Comparison of ENCODE assay signal across 8 cellular contexts in genomic region chr9:129596541-129597328, GRCh38. TPM values are rescaled to one million over a fixed set of nuclear protein-coding genes. Genes with fewer than 3 reads are reported as not detected.
A peak's percentile ranks its signal among the peaks of the same experiment; 100 is the strongest.
DNase-seq lines count a peak whose midpoint lies in the region; ATAC-seq and TF ChIP-seq lines count a peak whose summit lies in the region.

No MANE protein-coding gene starts in this region.

- peak overlapping the region; percentile 92 for H3K4me2 ChIP-seq in mesenchymal stem cell (ENCODE audit: low read length, poor library complexity, severe bottlenecking)

- DNase-seq in T-helper 1 cell (no peak), mesenchymal stem cell (peak; percentile 84), upper lobe of right lung (peak; percentile 77), DMS114 treated with DMSO at 0.1 percent for 48 hours (lab: John Stamatoyannopoulos, UW; ENCODE audit: unreplicated experiment) (no peak), NCI-H187 (lab: John Stamatoyannopoulos, UW) (no peak)
- no peak for DNase-seq in effector CD4-positive, alpha-beta T cell

- H4K91ac ChIP-seq in mesenchymal stem cell (ENCODE audit: low read length), result peak overlapping the region; percentile 96

- no peaks in the 10 kb centered on the region for H3K9me3 ChIP-seq in mesenchymal stem cell (ENCODE audit: control insufficient read depth, low read length)
- no peaks in the 10 kb centered on the region for H3K9me3 ChIP-seq in upper lobe of right lung

- no peaks in the 10 kb centered on the region for H3K79me1 ChIP-seq in mesenchymal stem cell (replicated peaks; ENCODE audit: low read length, poor library complexity, severe bottlenecking)

- 5% methylated on average over 27 of the region's 33 CpGs for WGBS in mesenchymal stem cell

- peak overlapping the region; percentile 72 to 97 for H3K4ac ChIP-seq in mesenchymal stem cell (ENCODE audit: low read depth in 1 of 2, low read length in 2 of 2)

- H3K4me3 ChIP-seq in mesenchymal stem cell (ENCODE audit: insufficient read depth in 1 of 2, low read depth in 1 of 2, low read length in 2 of 2) (peak overlapping the region; percentile 60 to 62), upper lobe of right lung (peak overlapping the region; percentile 59)

- H3K27ac Mint-ChIP-seq in T-helper 1 cell treated with Interleukin-12 subunit alpha and Interleukin-12 subunit beta and Interleukin-4 antibody, amounts not matched to agents 30 μg/mL and 1 μg/mL, for 36 hours, result peak overlapping the region; percentile 60
- peak overlapping the region; percentile 59 for H3K27ac Mint-ChIP-seq in dendritic cell treated with granulocyte-macrophage colony-stimulating factor and Interleukin-4, amounts not matched to agents 40 ng/mL and 50 ng/mL, for 4 days

- peak overlapping the region in 1 of 2 experiments; percentile 77 for H3K14ac ChIP-seq in mesenchymal stem cell (ENCODE audit: low read length in 2 of 2)

- H2AFZ ChIP-seq in mesenchymal stem cell (ENCODE audit: low read depth, low read length), result peak overlapping the region; percentile 20

- peak overlapping the region; percentile 92 to 93 for H3K18ac ChIP-seq in mesenchymal stem cell (ENCODE audit: low read depth in 1 of 2, low read length in 2 of 2)

- peak overlapping the region; percentile 22 for H3K4me3 Mint-ChIP-seq in T-helper 1 cell treated with Interleukin-12 subunit alpha and Interleukin-12 subunit beta and Interleukin-4 antibody, amounts not matched to agents 30 μg/mL and 1 μg/mL, for 36 hours
- no peak overlapping the region for H3K4me3 Mint-ChIP-seq in dendritic cell treated with granulocyte-macrophage colony-stimulating factor and Interleukin-4, amounts not matched to agents 40 ng/mL and 50 ng/mL, for 4 days

- H2BK5ac ChIP-seq in mesenchymal stem cell (ENCODE audit: low read depth, low read length, poor library complexity, severe bottlenecking), result peak overlapping the region; percentile 9

- peak overlapping the region; percentile 84 for H3K9ac ChIP-seq in mesenchymal stem cell (ENCODE audit: low read length)

- H2BK15ac ChIP-seq in mesenchymal stem cell (ENCODE audit: low read depth, poor library complexity, severe bottlenecking), result peak overlapping the region; percentile 84

- H2AK5ac ChIP-seq in mesenchymal stem cell (ENCODE audit: low read length, severe bottlenecking), result peak overlapping the region; percentile 85

- ATAC-seq in upper lobe of right lung, result peak; percentile 74

- no peak for TF ChIP-seq CTCF in upper lobe of right lung (IDR thresholded peaks at IDR 0.05)

- peaks cover 22% of the 10 kb centered on the region for H3K4me1 Mint-ChIP-seq in T-helper 1 cell treated with Interleukin-12 subunit alpha and Interleukin-12 subunit beta and Interleukin-4 antibody, amounts not matched to agents 30 μg/mL and 1 μg/mL, for 36 hours (ENCODE audit: low read depth)
- H3K4me1 Mint-ChIP-seq in dendritic cell treated with granulocyte-macrophage colony-stimulating factor and Interleukin-4, amounts not matched to agents 40 ng/mL and 50 ng/mL, for 4 days (ENCODE audit: low read depth), result peaks cover 56% of the 10 kb centered on the region

- H3K27me3 ChIP-seq in mesenchymal stem cell (ENCODE audit: control insufficient read depth in 1 of 2, insufficient read depth in 1 of 2, low read length in 2 of 2) (no peaks in the 10 kb centered on the region), upper lobe of right lung (no peaks in the 10 kb centered on the region)

- peak overlapping the region; percentile 93 for H2BK120ac ChIP-seq in mesenchymal stem cell (ENCODE audit: low read depth, low read length)

- H4K8ac ChIP-seq in mesenchymal stem cell (ENCODE audit: low read length), result peak overlapping the region; percentile 99

- peak overlapping the region; percentile 38 to 89 for H2BK12ac ChIP-seq in mesenchymal stem cell (ENCODE audit: low read length in 2 of 2)

- H3K27ac ChIP-seq in mesenchymal stem cell (ENCODE audit: low read length, poor library complexity, severe bottlenecking) (peak overlapping the region; percentile 83), upper lobe of right lung (peak overlapping the region; percentile 89)

- H3K4me1 ChIP-seq in mesenchymal stem cell (ENCODE audit: control insufficient read depth, insufficient read depth, low read depth, low read length), result peaks cover 24% of the 10 kb centered on the region
- peaks cover 36% of the 10 kb centered on the region for H3K4me1 ChIP-seq in upper lobe of right lung

- H3K23ac ChIP-seq in mesenchymal stem cell (ENCODE audit: low read length in 2 of 2), result peak overlapping the region in 1 of 2 experiments; percentile 14

- H3K36me3 ChIP-seq in mesenchymal stem cell (ENCODE audit: control insufficient read depth in 1 of 2, insufficient read depth in 2 of 2, low read depth in 1 of 2, low read length in 2 of 2) (no peaks in the 10 kb centered on the region), upper lobe of right lung (no peaks in the 10 kb centered on the region)

- intact Hi-C loops in dendritic cell treated with granulocyte-macrophage colony-stimulating factor and Interleukin-4, amounts not matched to agents 40 ng/mL and 50 ng/mL, for 4 days (cut with micrococcal nuclease), result loop anchor here (10.0 kb wide), 1 partner anchor 102 kb away; no protein-coding TSS in a partner anchor
- intact Hi-C loops in upper lobe of right lung (cut with DNase I), result no loop called here

- no peaks in the 10 kb centered on the region for H3K9me3 Mint-ChIP-seq in T-helper 1 cell treated with Interleukin-12 subunit alpha and Interleukin-12 subunit beta and Interleukin-4 antibody, amounts not matched to agents 30 μg/mL and 1 μg/mL, for 36 hours
- no peaks in the 10 kb centered on the region for H3K9me3 Mint-ChIP-seq in dendritic cell treated with granulocyte-macrophage colony-stimulating factor and Interleukin-4, amounts not matched to agents 40 ng/mL and 50 ng/mL, for 4 days

- H3K36me3 Mint-ChIP-seq in T-helper 1 cell treated with Interleukin-12 subunit alpha and Interleukin-12 subunit beta and Interleukin-4 antibody, amounts not matched to agents 30 μg/mL and 1 μg/mL, for 36 hours (ENCODE audit: low read depth), result peaks cover 4% of the 10 kb centered on the region
- no peaks in the 10 kb centered on the region for H3K36me3 Mint-ChIP-seq in dendritic cell treated with granulocyte-macrophage colony-stimulating factor and Interleukin-4, amounts not matched to agents 40 ng/mL and 50 ng/mL, for 4 days (ENCODE audit: low read depth)

- H3K27me3 Mint-ChIP-seq in T-helper 1 cell treated with Interleukin-12 subunit alpha and Interleukin-12 subunit beta and Interleukin-4 antibody, amounts not matched to agents 30 μg/mL and 1 μg/mL, for 36 hours (ENCODE audit: low read depth), result peaks cover 11% of the 10 kb centered on the region
- peaks cover 19% of the 10 kb centered on the region for H3K27me3 Mint-ChIP-seq in dendritic cell treated with granulocyte-macrophage colony-stimulating factor and Interleukin-4, amounts not matched to agents 40 ng/mL and 50 ng/mL, for 4 days

RNA-seq across cellular contexts. Expression of gene C9orf50, which starts 24.2 kb away (rescaled TPM):
- polyA plus RNA-seq in mesenchymal stem cell (2013, experiment 1 of 2), result 0.03 TPM
- 0.04 TPM for polyA plus RNA-seq in mesenchymal stem cell (2013, experiment 2 of 2)
- not detected for total RNA-seq in upper lobe of right lung

RNA-seq across cellular contexts. Expression of gene NTMT1, which starts 29.2 kb away (rescaled TPM):
- 38.5 TPM for polyA plus RNA-seq in mesenchymal stem cell (2013, experiment 1 of 2)
- 39.6 TPM for polyA plus RNA-seq in mesenchymal stem cell (2013, experiment 2 of 2)
- 25.6 TPM for total RNA-seq in upper lobe of right lung

RNA-seq across cellular contexts. Expression of gene ASB6, which starts 45.2 kb away (rescaled TPM):
- polyA plus RNA-seq in mesenchymal stem cell (2013, experiment 1 of 2), result 11.6 TPM
- polyA plus RNA-seq in mesenchymal stem cell (2013, experiment 2 of 2), result 11.6 TPM
- 16.7 TPM for total RNA-seq in upper lobe of right lung

Comparison
In these comparisons a context has a peak if more than half of its experiments do, and no peak if none do; other contexts are left out.
1. DNase-seq: peak in mesenchymal stem cell (single experiment) and upper lobe of right lung (single experiment); none in T-helper 1 cell (0 of 5), DMS114 treated with DMSO at 0.1 percent for 48 hours (single experiment), effector CD4-positive, alpha-beta T cell (single experiment) and NCI-H187 (0 of 2).